8 cellular contexts compared by ENCODE assay signal in the genomic region with DNA sequence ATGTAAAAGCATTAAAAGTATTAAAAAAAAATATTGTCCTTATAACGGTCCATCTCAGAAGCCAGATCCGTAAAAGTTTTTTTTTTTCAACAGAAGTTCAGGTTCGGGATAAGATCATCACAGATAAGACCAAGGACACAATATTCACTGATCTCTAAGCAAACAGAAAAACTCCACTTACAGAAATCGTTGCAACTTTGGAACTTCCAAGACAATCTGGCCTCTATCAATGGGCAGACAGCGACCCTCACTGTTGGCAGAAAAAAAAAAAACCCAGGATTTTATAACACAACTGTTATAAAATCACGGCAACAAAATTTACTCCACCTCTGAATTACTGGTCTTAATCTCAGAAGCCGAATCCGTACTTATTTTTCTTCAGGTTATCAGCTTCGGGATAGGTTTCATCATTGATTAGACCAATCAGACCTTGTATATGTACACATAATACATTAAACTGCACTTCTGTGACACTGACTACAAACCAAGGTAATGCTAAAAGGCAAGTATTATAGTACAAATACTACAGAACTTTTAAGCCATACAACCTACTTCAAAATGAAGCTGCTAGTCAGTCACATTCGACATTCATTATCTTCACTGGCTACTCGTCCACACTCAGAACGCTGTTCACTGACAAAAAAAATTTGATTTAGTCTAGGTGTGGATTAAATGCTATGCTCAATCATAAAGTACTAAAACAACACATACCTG. TPM values are rescaled to one million over a fixed set of nuclear protein-coding genes. Genes with fewer than 3 reads are reported as not detected.
A peak's percentile ranks its signal among the peaks of the same experiment; 100 is the strongest.
DNase-seq lines count a peak whose midpoint lies in the region; ATAC-seq and TF ChIP-seq lines count a peak whose summit lies in the region.

No MANE protein-coding gene starts in this region.

- no peaks in the 10 kb centered on the region for H3K27me3 Mint-ChIP-seq in activated CD4-positive, alpha-beta T cell treated with anti-CD3 and anti-CD28 coated beads, Interleukin-2, amount 10 ng/mL, durations not matched to agents 24 days and 14 days

- H3K27ac Mint-ChIP-seq in activated CD4-positive, alpha-beta T cell treated with anti-CD3 and anti-CD28 coated beads, Interleukin-2, amount 10 ng/mL, durations not matched to agents 24 days and 14 days, result peak overlapping the region; percentile 97

- peaks cover 21 to 55% (median 46%) of the 10 kb centered on the region in 4 donors for H3K4me1 ChIP-seq in esophagus muscularis mucosa
- H3K4me1 ChIP-seq in osteoblast (ENCODE audit: insufficient read depth, low read length), result peaks cover 18% of the 10 kb centered on the region

- H3K36me3 ChIP-seq in esophagus muscularis mucosa (peaks cover 0 to 6% (median 2%) of the 10 kb centered on the region in 4 donors), osteoblast (ENCODE audit: insufficient read depth, low read length) (peaks cover 36% of the 10 kb centered on the region)

- peaks cover 46% of the 10 kb centered on the region for H3K79me2 ChIP-seq in osteoblast (ENCODE audit: insufficient read depth, low read length)

- under 1% methylated on average over 12 of the region's 12 CpGs for WGBS in esophagus muscularis mucosa

- no peak for TF ChIP-seq POLR2A in esophagus muscularis mucosa (IDR thresholded peaks at IDR 0.05; ENCODE audit: low read depth)

- DNase-seq in activated CD4-positive, alpha-beta T cell treated with anti-CD3 and anti-CD28 coated beads, Interleukin-2, amount 10 ng/mL, durations not matched to agents 24 days and 14 days, result peak; percentile 64
- DNase-seq in activated CD4-positive, alpha-beta T cell treated with anti-CD3 and anti-CD28 coated beads for 4 hours, result no peak
- DNase-seq in RPMI7951 (ENCODE audit: low read depth) (peak; percentile 43), esophagus muscularis mucosa (ENCODE audit: extremely low spot score) (no peak), osteoblast (ENCODE audit: insufficient read length, low spot score, missing footprints) (no peak), NCI-H1694 treated with DMSO at 0.1 percent for 48 hours (lab: John Stamatoyannopoulos, UW) (no peak), left colon (no peak)
- no peak for DNase-seq in activated effector memory CD4-positive, alpha-beta T cell treated with Interleukin-2 at 50 U/mL for 16 hours

- H3K4me3 ChIP-seq in esophagus muscularis mucosa (peak overlapping the region; percentile 75 to 85 (median 78)), osteoblast (ENCODE audit: insufficient read depth, low read length) (peak overlapping the region; percentile 87)

- H3K9me3 ChIP-seq in esophagus muscularis mucosa (no peaks in the 10 kb centered on the region), osteoblast (ENCODE audit: low read depth, low read length) (no peaks in the 10 kb centered on the region)

- H4K20me1 ChIP-seq in osteoblast (ENCODE audit: insufficient read depth, low read length), result peaks cover 38% of the 10 kb centered on the region

- intact Hi-C loops in activated CD4-positive, alpha-beta T cell treated with anti-CD3 and anti-CD28 coated beads, Interleukin-2, amount 10 ng/mL, durations not matched to agents 24 days and 14 days (cut with micrococcal nuclease), result loop anchor here (5.0 to 10.0 kb wide), 2 partner anchors 53 to 315 kb away; no protein-coding TSS in a partner anchor
- intact Hi-C loops in esophagus muscularis mucosa (cut with DNase I), result no loop called here
- intact Hi-C loops in left colon (cut with DNase I, micrococcal nuclease), result loop anchor here in 1 of 2 donors (10.0 kb wide), 1 partner anchor 83 kb away; the partner anchor contains the start of gene SNX14

- H3K27ac ChIP-seq in esophagus muscularis mucosa (replicated peaks in 1 of 4) (peak overlapping the region; percentile 90 to 92 (median 91)), osteoblast (ENCODE audit: low read depth, low read length) (peak overlapping the region; percentile 79)

- no peak for ATAC-seq in left colon

- H3K9me3 Mint-ChIP-seq in activated CD4-positive, alpha-beta T cell treated with anti-CD3 and anti-CD28 coated beads, Interleukin-2, amount 10 ng/mL, durations not matched to agents 24 days and 14 days, result peaks cover 5% of the 10 kb centered on the region

- no peak overlapping the region for H2AFZ ChIP-seq in osteoblast (ENCODE audit: low read length)

- TF ChIP-seq CTCF in esophagus muscularis mucosa (IDR thresholded peaks at IDR 0.05), result peak; percentile 13 to 32 (median 28)
- TF ChIP-seq CTCF in osteoblast (IDR thresholded peaks at IDR 0.05; ENCODE audit: extremely low read depth, low read depth, low read length), result peak; percentile 37

- TF ChIP-seq EP300 in esophagus muscularis mucosa (IDR thresholded peaks at IDR 0.05), result no peak

- H3K27me3 ChIP-seq in esophagus muscularis mucosa (no peaks in the 10 kb centered on the region), osteoblast (ENCODE audit: insufficient read depth, low read length) (no peaks in the 10 kb centered on the region)

- H3K4me3 Mint-ChIP-seq in activated CD4-positive, alpha-beta T cell treated with anti-CD3 and anti-CD28 coated beads, Interleukin-2, amount 10 ng/mL, durations not matched to agents 24 days and 14 days, result peak overlapping the region; percentile 95

- H3K4me2 ChIP-seq in osteoblast (ENCODE audit: insufficient read depth, low read length), result peak overlapping the region; percentile 92

- H3K4me1 Mint-ChIP-seq in activated CD4-positive, alpha-beta T cell treated with anti-CD3 and anti-CD28 coated beads, Interleukin-2, amount 10 ng/mL, durations not matched to agents 24 days and 14 days, result peaks cover 50% of the 10 kb centered on the region

- peaks cover 67% of the 10 kb centered on the region for H3K36me3 Mint-ChIP-seq in activated CD4-positive, alpha-beta T cell treated with anti-CD3 and anti-CD28 coated beads, Interleukin-2, amount 10 ng/mL, durations not matched to agents 24 days and 14 days (ENCODE audit: low read depth)

RNA-seq across cellular contexts. Expression of gene SYNCRIP, which starts 34.7 kb away (rescaled TPM):
- total RNA-seq in activated CD4-positive, alpha-beta T cell treated with anti-CD3 and anti-CD28 coated beads, Interleukin-2, amount 10 ng/mL, durations not matched to agents 24 days and 14 days, result 228 and 232 TPM in 2 replicates
- total RNA-seq in RPMI7951 (2014; rRNA removed; shearing (Covaris generic)), result 74.5 and 80.5 TPM in 2 replicates
- total RNA-seq in esophagus muscularis mucosa (10 to 100 TPM; 74.4 to 88.1 (median 80.7) TPM), osteoblast (59.4 and 59.8 TPM in 2 replicates), left colon (10 to 100 TPM; 62.2 to 76.8 TPM)

Comparison
In these comparisons a context has a peak if more than half of its experiments do, and no peak if none do; other contexts are left out.
1. DNase-seq: peak in activated CD4-positive, alpha-beta T cell treated with anti-CD3 and anti-CD28 coated beads, Interleukin-2, amount 10 ng/mL, durations not matched to agents 24 days and 14 days (single experiment) and RPMI7951 (single experiment); none in activated CD4-positive, alpha-beta T cell treated with anti-CD3 and anti-CD28 coated beads for 4 hours (0 of 2), esophagus muscularis mucosa (single experiment), osteoblast (single experiment), NCI-H1694 treated with DMSO at 0.1 percent for 48 hours (single experiment), activated effector memory CD4-positive, alpha-beta T cell treated with Interleukin-2 at 50 U/mL for 16 hours (single experiment) and left colon (0 of 2).